ENCODE assay signal across 2 cellular contexts in genomic region chr15:95018888-95019545, GRCh38.
TF ChIP-seq lines count a peak whose summit lies in the region.

No MANE protein-coding gene starts in this region.

TF ChIP-seq in GM12878, 131 proteins besides CTCF, POLR2A, EP300 and RAD21 (continues in another document):
- TF ChIP-seq RB1 (IDR thresholded peaks at IDR 0.05; ENCODE audit: borderline replicate concordance) (no peak), BRCA1 (IDR thresholded peaks at IDR 0.05; ENCODE audit: low read depth, low read length) (no peak), JUND (IDR thresholded peaks at IDR 0.05; ENCODE audit: low read depth, low read length) (no peak), TARDBP (IDR thresholded peaks at IDR 0.05; ENCODE audit: borderline replicate concordance) (no peak), PKNOX1 (IDR thresholded peaks at IDR 0.05) (peak; percentile 74), RELB (IDR thresholded peaks at IDR 0.05; ENCODE audit: low read depth) (no peak), RAD51 (IDR thresholded peaks at IDR 0.05) (peak; percentile 48; the same call in 1 of the 2 replicates), SMC3 (IDR thresholded peaks at IDR 0.05; ENCODE audit: borderline replicate concordance, low read length) (no peak), RUNX3 (IDR thresholded peaks at IDR 0.05; ENCODE audit: low read length) (0 out of 2 replicates have a peak, but pooled peaks have one; percentile 30), NR2F1 (conservative IDR thresholded peaks at IDR 0.05) (0 out of 2 replicates have a peak, but pooled peaks have one; percentile 31), BHLHE40 (IDR thresholded peaks at IDR 0.05; ENCODE audit: borderline replicate concordance in 1 of 2, low read depth in 2 of 2, low read length in 1 of 2) (peak; percentile 14 to 52; a peak in 2 of 4 replicates), IKZF1 (conservative IDR thresholded peaks at IDR 0.05) (peak; percentile 51), IKZF2 (IDR thresholded peaks at IDR 0.05) (peak in 1 of 2 experiments; percentile 20; a peak in 1 of 4 replicates), EED (IDR thresholded peaks at IDR 0.05; ENCODE audit: low read depth) (no peak), SUZ12 (IDR thresholded peaks at IDR 0.05; ENCODE audit: unreplicated experiment) (no peak), MEF2A (IDR thresholded peaks at IDR 0.05; ENCODE audit: insufficient read depth, low read depth, low read length) (no peak)
- TF ChIP-seq, protein P1, sequence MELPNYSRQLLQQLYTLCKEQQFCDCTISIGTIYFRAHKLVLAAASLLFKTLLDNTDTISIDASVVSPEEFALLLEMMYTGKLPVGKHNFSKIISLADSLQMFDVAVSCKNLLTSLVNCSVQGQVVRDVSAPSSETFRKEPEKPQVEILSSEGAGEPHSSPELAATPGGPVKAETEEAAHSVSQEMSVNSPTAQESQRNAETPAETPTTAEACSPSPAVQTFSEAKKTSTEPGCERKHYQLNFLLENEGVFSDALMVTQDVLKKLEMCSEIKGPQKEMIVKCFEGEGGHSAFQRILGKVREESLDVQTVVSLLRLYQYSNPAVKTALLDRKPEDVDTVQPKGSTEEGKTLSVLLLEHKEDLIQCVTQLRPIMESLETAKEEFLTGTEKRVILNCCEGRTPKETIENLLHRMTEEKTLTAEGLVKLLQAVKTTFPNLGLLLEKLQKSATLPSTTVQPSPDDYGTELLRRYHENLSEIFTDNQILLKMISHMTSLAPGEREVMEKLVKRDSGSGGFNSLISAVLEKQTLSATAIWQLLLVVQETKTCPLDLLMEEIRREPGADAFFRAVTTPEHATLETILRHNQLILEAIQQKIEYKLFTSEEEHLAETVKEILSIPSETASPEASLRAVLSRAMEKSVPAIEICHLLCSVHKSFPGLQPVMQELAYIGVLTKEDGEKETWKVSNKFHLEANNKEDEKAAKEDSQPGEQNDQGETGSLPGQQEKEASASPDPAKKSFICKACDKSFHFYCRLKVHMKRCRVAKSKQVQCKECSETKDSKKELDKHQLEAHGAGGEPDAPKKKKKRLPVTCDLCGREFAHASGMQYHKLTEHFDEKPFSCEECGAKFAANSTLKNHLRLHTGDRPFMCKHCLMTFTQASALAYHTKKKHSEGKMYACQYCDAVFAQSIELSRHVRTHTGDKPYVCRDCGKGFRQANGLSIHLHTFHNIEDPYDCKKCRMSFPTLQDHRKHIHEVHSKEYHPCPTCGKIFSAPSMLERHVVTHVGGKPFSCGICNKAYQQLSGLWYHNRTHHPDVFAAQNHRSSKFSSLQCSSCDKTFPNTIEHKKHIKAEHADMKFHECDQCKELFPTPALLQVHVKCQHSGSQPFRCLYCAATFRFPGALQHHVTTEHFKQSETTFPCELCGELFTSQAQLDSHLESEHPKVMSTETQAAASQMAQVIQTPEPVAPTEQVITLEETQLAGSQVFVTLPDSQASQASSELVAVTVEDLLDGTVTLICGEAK (IDR thresholded peaks at IDR 0.05; ENCODE audit: borderline replicate concordance), result no peak
- TF ChIP-seq, protein P2, sequence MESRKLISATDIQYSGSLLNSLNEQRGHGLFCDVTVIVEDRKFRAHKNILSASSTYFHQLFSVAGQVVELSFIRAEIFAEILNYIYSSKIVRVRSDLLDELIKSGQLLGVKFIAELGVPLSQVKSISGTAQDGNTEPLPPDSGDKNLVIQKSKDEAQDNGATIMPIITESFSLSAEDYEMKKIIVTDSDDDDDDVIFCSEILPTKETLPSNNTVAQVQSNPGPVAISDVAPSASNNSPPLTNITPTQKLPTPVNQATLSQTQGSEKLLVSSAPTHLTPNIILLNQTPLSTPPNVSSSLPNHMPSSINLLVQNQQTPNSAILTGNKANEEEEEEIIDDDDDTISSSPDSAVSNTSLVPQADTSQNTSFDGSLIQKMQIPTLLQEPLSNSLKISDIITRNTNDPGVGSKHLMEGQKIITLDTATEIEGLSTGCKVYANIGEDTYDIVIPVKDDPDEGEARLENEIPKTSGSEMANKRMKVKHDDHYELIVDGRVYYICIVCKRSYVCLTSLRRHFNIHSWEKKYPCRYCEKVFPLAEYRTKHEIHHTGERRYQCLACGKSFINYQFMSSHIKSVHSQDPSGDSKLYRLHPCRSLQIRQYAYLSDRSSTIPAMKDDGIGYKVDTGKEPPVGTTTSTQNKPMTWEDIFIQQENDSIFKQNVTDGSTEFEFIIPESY (IDR thresholded peaks at IDR 0.05), result no peak
- TF ChIP-seq, protein P3, sequence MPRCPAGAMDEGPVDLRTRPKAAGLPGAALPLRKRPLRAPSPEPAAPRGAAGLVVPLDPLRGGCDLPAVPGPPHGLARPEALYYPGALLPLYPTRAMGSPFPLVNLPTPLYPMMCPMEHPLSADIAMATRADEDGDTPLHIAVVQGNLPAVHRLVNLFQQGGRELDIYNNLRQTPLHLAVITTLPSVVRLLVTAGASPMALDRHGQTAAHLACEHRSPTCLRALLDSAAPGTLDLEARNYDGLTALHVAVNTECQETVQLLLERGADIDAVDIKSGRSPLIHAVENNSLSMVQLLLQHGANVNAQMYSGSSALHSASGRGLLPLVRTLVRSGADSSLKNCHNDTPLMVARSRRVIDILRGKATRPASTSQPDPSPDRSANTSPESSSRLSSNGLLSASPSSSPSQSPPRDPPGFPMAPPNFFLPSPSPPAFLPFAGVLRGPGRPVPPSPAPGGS (IDR thresholded peaks at IDR 0.05; ENCODE audit: borderline replicate concordance, insufficient read depth, low read depth, low read length, poor library complexity, severe bottlenecking), result no peak

TF ChIP-seq in SK-N-SH, 30 proteins besides CTCF, POLR2A, EP300 and RAD21:
- TF ChIP-seq, protein P4, sequence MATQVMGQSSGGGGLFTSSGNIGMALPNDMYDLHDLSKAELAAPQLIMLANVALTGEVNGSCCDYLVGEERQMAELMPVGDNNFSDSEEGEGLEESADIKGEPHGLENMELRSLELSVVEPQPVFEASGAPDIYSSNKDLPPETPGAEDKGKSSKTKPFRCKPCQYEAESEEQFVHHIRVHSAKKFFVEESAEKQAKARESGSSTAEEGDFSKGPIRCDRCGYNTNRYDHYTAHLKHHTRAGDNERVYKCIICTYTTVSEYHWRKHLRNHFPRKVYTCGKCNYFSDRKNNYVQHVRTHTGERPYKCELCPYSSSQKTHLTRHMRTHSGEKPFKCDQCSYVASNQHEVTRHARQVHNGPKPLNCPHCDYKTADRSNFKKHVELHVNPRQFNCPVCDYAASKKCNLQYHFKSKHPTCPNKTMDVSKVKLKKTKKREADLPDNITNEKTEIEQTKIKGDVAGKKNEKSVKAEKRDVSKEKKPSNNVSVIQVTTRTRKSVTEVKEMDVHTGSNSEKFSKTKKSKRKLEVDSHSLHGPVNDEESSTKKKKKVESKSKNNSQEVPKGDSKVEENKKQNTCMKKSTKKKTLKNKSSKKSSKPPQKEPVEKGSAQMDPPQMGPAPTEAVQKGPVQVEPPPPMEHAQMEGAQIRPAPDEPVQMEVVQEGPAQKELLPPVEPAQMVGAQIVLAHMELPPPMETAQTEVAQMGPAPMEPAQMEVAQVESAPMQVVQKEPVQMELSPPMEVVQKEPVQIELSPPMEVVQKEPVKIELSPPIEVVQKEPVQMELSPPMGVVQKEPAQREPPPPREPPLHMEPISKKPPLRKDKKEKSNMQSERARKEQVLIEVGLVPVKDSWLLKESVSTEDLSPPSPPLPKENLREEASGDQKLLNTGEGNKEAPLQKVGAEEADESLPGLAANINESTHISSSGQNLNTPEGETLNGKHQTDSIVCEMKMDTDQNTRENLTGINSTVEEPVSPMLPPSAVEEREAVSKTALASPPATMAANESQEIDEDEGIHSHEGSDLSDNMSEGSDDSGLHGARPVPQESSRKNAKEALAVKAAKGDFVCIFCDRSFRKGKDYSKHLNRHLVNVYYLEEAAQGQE (IDR thresholded peaks at IDR 0.05; ENCODE audit: low read depth, low read length), result no peak
- TF ChIP-seq TEAD4 (IDR thresholded peaks at IDR 0.05; ENCODE audit: borderline replicate concordance, insufficient read depth), result no peak
- no peak for TF ChIP-seq JUND (IDR thresholded peaks at IDR 0.05)
- TF ChIP-seq NFIC (IDR thresholded peaks at IDR 0.05; ENCODE audit: borderline replicate concordance), result no peak
- no peak for TF ChIP-seq RXRA (IDR thresholded peaks at IDR 0.05; ENCODE audit: borderline replicate concordance, low read depth)
- no peak for TF ChIP-seq TAF1 (IDR thresholded peaks at IDR 0.05; ENCODE audit: borderline replicate concordance, low read depth, low read length)
- no peak for TF ChIP-seq NRF1 (IDR thresholded peaks at IDR 0.05; ENCODE audit: low read depth, low read length)
- no peak for TF ChIP-seq RFX5 (IDR thresholded peaks at IDR 0.05; ENCODE audit: low read length)
- TF ChIP-seq GABPA (IDR thresholded peaks at IDR 0.05; ENCODE audit: low read depth), result no peak
- TF ChIP-seq, protein P5, sequence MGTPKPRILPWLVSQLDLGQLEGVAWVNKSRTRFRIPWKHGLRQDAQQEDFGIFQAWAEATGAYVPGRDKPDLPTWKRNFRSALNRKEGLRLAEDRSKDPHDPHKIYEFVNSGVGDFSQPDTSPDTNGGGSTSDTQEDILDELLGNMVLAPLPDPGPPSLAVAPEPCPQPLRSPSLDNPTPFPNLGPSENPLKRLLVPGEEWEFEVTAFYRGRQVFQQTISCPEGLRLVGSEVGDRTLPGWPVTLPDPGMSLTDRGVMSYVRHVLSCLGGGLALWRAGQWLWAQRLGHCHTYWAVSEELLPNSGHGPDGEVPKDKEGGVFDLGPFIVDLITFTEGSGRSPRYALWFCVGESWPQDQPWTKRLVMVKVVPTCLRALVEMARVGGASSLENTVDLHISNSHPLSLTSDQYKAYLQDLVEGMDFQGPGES (IDR thresholded peaks at IDR 0.05; ENCODE audit: low read depth, low read length), result no peak
- TF ChIP-seq TCF12 (IDR thresholded peaks at IDR 0.05), result no peak
- TF ChIP-seq ELF1 (IDR thresholded peaks at IDR 0.05), result no peak
- no peak for TF ChIP-seq SIN3A (IDR thresholded peaks at IDR 0.05; ENCODE audit: borderline replicate concordance, low read depth, low read length)
